18 cellular contexts compared by ENCODE assay signal in genomic region chr5:137016783-137017324, GRCh38.
DNase-seq lines count a peak whose midpoint lies in the region; ATAC-seq and TF ChIP-seq lines count a peak whose summit lies in the region.
"Had no signal": no experiment of that assay in that cellular context is flagged by ENCODE, and none has a peak within 500 bp of the region (broad histone marks: within the 10 kb centered on the region; RNA-seq: fewer than 3 reads in every experiment).

No MANE protein-coding gene starts in this region.

- no peaks in the 10 kb centered on the region for H3K79me2 ChIP-seq in DOHH2 (ENCODE audit: control insufficient read depth, low read length)

- no peak overlapping the region for H3K4me3 ChIP-seq in DOHH2 (ENCODE audit: low read length)
- H3K4me3 ChIP-seq in Jurkat, Clone E6-1 (ENCODE audit: low read length) = no peak overlapping the region
- no peak overlapping the region for H3K4me3 ChIP-seq in iPS DF 6.9 (ENCODE audit: low read length)
- H3K4me3 ChIP-seq: BLaER1, cardiac muscle cell, pancreas, thoracic aorta had no signal

- no peak overlapping the region for H3K27ac Mint-ChIP-seq in activated T-cell treated with anti-CD3 and anti-CD28 coated beads, Interleukin-2, amount 50 U/mL, for 24 hours
- H3K27ac Mint-ChIP-seq: activated naive CD8-positive, alpha-beta T cell treated with anti-CD3 and anti-CD28 coated beads, Interleukin-2, amount 50 U/mL, for 24 hours; activated T-cell treated with anti-CD3 and anti-CD28 coated beads, Interleukin-2, amount 50 U/mL, for 72 hours; effector memory CD8-positive, alpha-beta T cell had no signal

- peak; percentile 30 for TF ChIP-seq CTCF in DOHH2 (IDR thresholded peaks at IDR 0.05; ENCODE audit: low read depth, low read length, poor library complexity, severe bottlenecking)

- H3K36me3 ChIP-seq in DOHH2 (ENCODE audit: control insufficient read depth, low read length) (no peaks in the 10 kb centered on the region), iPS DF 6.9 (ENCODE audit: control insufficient read depth, insufficient read depth, low read length) (no peaks in the 10 kb centered on the region)
- H3K36me3 ChIP-seq: BLaER1, cardiac muscle cell, pancreas, thoracic aorta had no signal

- H3K4me1 Mint-ChIP-seq in activated T-cell treated with anti-CD3 and anti-CD28 coated beads, Interleukin-2, amount 50 U/mL, for 24 hours (ENCODE audit: low read depth) = no peaks in the 10 kb centered on the region
- H3K4me1 Mint-ChIP-seq: activated naive CD8-positive, alpha-beta T cell treated with anti-CD3 and anti-CD28 coated beads, Interleukin-2, amount 50 U/mL, for 24 hours had no signal

- DNase-seq in Jurkat, Clone E6-1 (ENCODE audit: low read depth, low spot score) = peak; percentile 34
- DNase-seq in SK-MEL-5 (ENCODE audit: low read depth, low spot score) = peak; percentile 11
- peak; percentile 39 for DNase-seq in iPS DF 6.9 (ENCODE audit: low read depth, low spot score)
- DNase-seq in activated T-cell treated with anti-CD3 and anti-CD28 coated beads, Interleukin-2, amount 50 U/mL, for 24 hours = no peak
- DNase-seq in pons (ENCODE audit: low spot score) = no peak
- no peak for DNase-seq in stimulated activated naive CD8-positive, alpha-beta T cell treated with anti-CD3 and anti-CD28 coated beads, Interleukin-15, Interleukin-2, amounts not matched to agents 100 U/mL and 50 U/mL, for 24 hours
- DNase-seq: activated naive CD8-positive, alpha-beta T cell treated with anti-CD3 and anti-CD28 coated beads, Interleukin-2, amount 50 U/mL, for 24 hours; activated T-cell treated with anti-CD3 and anti-CD28 coated beads, Interleukin-2, amount 50 U/mL, for 72 hours; effector memory CD8-positive, alpha-beta T cell; hypothalamus; NCI-H1105; pancreas; small intestine had no signal

- WGBS in iPS DF 6.9 (ENCODE audit: insufficient coverage, insufficient read length) = no CpG with 5 or more reads among the region's 5 CpGs

- H3K27me3 ChIP-seq in DOHH2 (ENCODE audit: control insufficient read depth, low read length) (no peaks in the 10 kb centered on the region), iPS DF 6.9 (ENCODE audit: control insufficient read depth, insufficient read depth, low read length) (no peaks in the 10 kb centered on the region)
- H3K27me3 ChIP-seq: BLaER1, cardiac muscle cell, pancreas had no signal

- no peak overlapping the region for H3K4me3 Mint-ChIP-seq in activated T-cell treated with anti-CD3 and anti-CD28 coated beads, Interleukin-2, amount 50 U/mL, for 24 hours
- H3K4me3 Mint-ChIP-seq: activated naive CD8-positive, alpha-beta T cell treated with anti-CD3 and anti-CD28 coated beads, Interleukin-2, amount 50 U/mL, for 24 hours; activated T-cell treated with anti-CD3 and anti-CD28 coated beads, Interleukin-2, amount 50 U/mL, for 72 hours; effector memory CD8-positive, alpha-beta T cell had no signal

- H3K4me1 ChIP-seq in DOHH2 (ENCODE audit: control insufficient read depth, low read length) (peaks cover 25% of the 10 kb centered on the region), iPS DF 6.9 (ENCODE audit: control insufficient read depth, insufficient read depth, low read length) (no peaks in the 10 kb centered on the region)
- H3K4me1 ChIP-seq: BLaER1, pancreas had no signal

- H3K9me2 ChIP-seq in DOHH2 (replicated peaks; ENCODE audit: control insufficient read depth, low read length) = no peaks in the 10 kb centered on the region

- H3K27ac ChIP-seq in DOHH2 (ENCODE audit: low read depth, low read length) (no peak overlapping the region), iPS DF 6.9 (ENCODE audit: low read length) (no peak overlapping the region)
- H3K27ac ChIP-seq: BLaER1, cardiac muscle cell, pancreas, thoracic aorta had no signal

- in situ Hi-C loops in SK-MEL-5 (cut with HindIII; ENCODE audit: low pct_unique_long_range_greater_than_20kb, low sequenced_read_pairs) = no loop called here

- H3K36me3 Mint-ChIP-seq in activated T-cell treated with anti-CD3 and anti-CD28 coated beads, Interleukin-2, amount 50 U/mL, for 24 hours (ENCODE audit: low read depth) = no peaks in the 10 kb centered on the region

- no peaks in the 10 kb centered on the region for H3K27me3 Mint-ChIP-seq in activated T-cell treated with anti-CD3 and anti-CD28 coated beads, Interleukin-2, amount 50 U/mL, for 24 hours
- H3K27me3 Mint-ChIP-seq: effector memory CD8-positive, alpha-beta T cell had no signal

- H3K9me3 ChIP-seq in DOHH2 (ENCODE audit: control insufficient read depth, insufficient read depth, low read length) = no peaks in the 10 kb centered on the region
- no peaks in the 10 kb centered on the region for H3K9me3 ChIP-seq in iPS DF 6.9 (ENCODE audit: control insufficient read depth, insufficient read depth, low read length)
- H3K9me3 ChIP-seq: BLaER1, pancreas, thoracic aorta had no signal

- no peaks in the 10 kb centered on the region for H3K9me3 Mint-ChIP-seq in activated T-cell treated with anti-CD3 and anti-CD28 coated beads, Interleukin-2, amount 50 U/mL, for 24 hours

- no peak for ATAC-seq in stimulated activated naive CD8-positive, alpha-beta T cell treated with anti-CD3 and anti-CD28 coated beads, Interleukin-15, Interleukin-2, amounts not matched to agents 100 U/mL and 50 U/mL, for 24 hours
- ATAC-seq: activated naive CD8-positive, alpha-beta T cell treated with anti-CD3 and anti-CD28 coated beads, Interleukin-2, amount 50 U/mL, for 24 hours; activated T-cell treated with anti-CD3 and anti-CD28 coated beads, Interleukin-2, amount 50 U/mL, for 72 hours; effector memory CD8-positive, alpha-beta T cell; left lobe of liver; pancreas had no signal

- H4K20me1 ChIP-seq in DOHH2 (ENCODE audit: control insufficient read depth, insufficient read depth, low read depth, low read length) = no peaks in the 10 kb centered on the region
- H4K20me1 ChIP-seq: BLaER1 had no signal

- no peak overlapping the region for H3K4me2 ChIP-seq in DOHH2 (ENCODE audit: low read length)
- H3K4me2 ChIP-seq: BLaER1 had no signal

- 0 out of 2 replicates have a peak, but pooled peaks cover 2% of the 10 kb centered on the region for H3F3A ChIP-seq in DOHH2 (ENCODE audit: control insufficient read depth, insufficient read depth)

Comparison
In these comparisons a context has a peak if more than half of its experiments do, and no peak if none do; other contexts are left out.
1. DNase-seq: peak in Jurkat, Clone E6-1 (single experiment), SK-MEL-5 (single experiment) and iPS DF 6.9 (single experiment); none in activated T-cell treated with anti-CD3 and anti-CD28 coated beads, Interleukin-2, amount 50 U/mL, for 24 hours (single experiment), pons (single experiment) and stimulated activated naive CD8-positive, alpha-beta T cell treated with anti-CD3 and anti-CD28 coated beads, Interleukin-15, Interleukin-2, amounts not matched to agents 100 U/mL and 50 U/mL, for 24 hours (single experiment).